24 cellular contexts compared by ENCODE assay signal in genomic region chr13:22690756-22691155, GRCh38.
A peak's percentile ranks its signal among the peaks of the same experiment; 100 is the strongest.
DNase-seq lines count a peak whose midpoint lies in the region; ATAC-seq lines count a peak whose summit lies in the region.
"Had no signal": no experiment of that assay in that cellular context is flagged by ENCODE, and none has a peak within 500 bp of the region (broad histone marks: within the 10 kb centered on the region; RNA-seq: fewer than 3 reads in every experiment).

No MANE protein-coding gene starts in this region.

- peaks cover 7% of the 10 kb centered on the region for H3K4me1 ChIP-seq in SJCRH30
- H3K4me1 ChIP-seq: BE2C, BLaER1 had no signal

- peaks cover 11% of the 10 kb centered on the region; the same call in 1 of the 2 replicates for H3K9me3 ChIP-seq in SJCRH30 (replicated peaks)
- H3K9me3 ChIP-seq: BE2C had no signal

- no peaks in the 10 kb centered on the region for H3K27me3 ChIP-seq in SJCRH30
- H3K27me3 ChIP-seq: BE2C, BLaER1 had no signal

- no peaks in the 10 kb centered on the region for H3K36me3 ChIP-seq in SJCRH30
- H3K36me3 ChIP-seq: BE2C, BLaER1 had no signal

- DNase-seq in SJCRH30: peak in 1 of 2 experiments; percentile 64
- peak; percentile 10 for DNase-seq in myocyte (ENCODE audit: low read depth)
- peak; percentile 8 for DNase-seq in skeletal muscle cell (ENCODE audit: low read depth)
- no peak for DNase-seq in NCI-H748 (lab: John Stamatoyannopoulos, UW; ENCODE audit: unreplicated experiment)
- DNase-seq in T-helper 2 cell: no peak
- no peak for DNase-seq in SW480 (ENCODE audit: low spot score)
- DNase-seq: 8988T; ACHN; BE2C; C1 segment of cervical spinal cord; CD4-positive, alpha-beta memory T cell; CD4-positive, CD25-positive, alpha-beta regulatory T cell; CD8-positive, alpha-beta memory T cell; COR-L47; DMS 273 treated with DMSO at 0.1 percent for 48 hours; DMS153; DMS53; DMS79; DND-41; EL; GDM1 had no signal

- ATAC-seq in GM19467 (IDR thresholded peaks at IDR 0.05; ENCODE audit: unreplicated experiment): no peak
- ATAC-seq: GM12878 had no signal

- H3K4me3 ChIP-seq in SJCRH30: no peak overlapping the region
- no peak overlapping the region for H3K4me3 ChIP-seq in skeletal muscle cell (ENCODE audit: low read depth, low read length)
- H3K4me3 ChIP-seq: BLaER1, GM12878 had no signal

- H3K27ac ChIP-seq in SJCRH30: peak overlapping the region; percentile 5; the same call in 1 of the 2 replicates
- H3K27ac ChIP-seq: BLaER1 had no signal

Comparison
In these comparisons a context has a peak if more than half of its experiments do, and no peak if none do; other contexts are left out.
1. DNase-seq: peak in myocyte (single experiment) and skeletal muscle cell (single experiment); none in NCI-H748 (single experiment), T-helper 2 cell (0 of 5) and SW480 (single experiment).